In genomic region chr21:43690346-43690745, GRCh38 we compare ENCODE assay signal across 15 cellular contexts. TPM values are rescaled to one million over a fixed set of nuclear protein-coding genes. Genes with fewer than 3 reads are reported as not detected.
DNase-seq lines count a peak whose midpoint lies in the region; ATAC-seq and TF ChIP-seq lines count a peak whose summit lies in the region.
"Had no signal": no experiment of that assay in that cellular context is flagged by ENCODE, and none has a peak within 500 bp of the region (broad histone marks: within the 10 kb centered on the region; RNA-seq: fewer than 3 reads in every experiment).

No MANE protein-coding gene starts in this region.

- no peak for ATAC-seq in WTC11
- no peak for ATAC-seq in lower lobe of right lung
- no peak for ATAC-seq in HG03439 (IDR thresholded peaks at IDR 0.05; ENCODE audit: unreplicated experiment)

- TF ChIP-seq CTCF in WTC11 (IDR thresholded peaks at IDR 0.05) (no peak), lower lobe of right lung (IDR thresholded peaks at IDR 0.05) (no peak)

- CTCF ChIA-PET in WTC11 (lab: Charles Lee), result interaction anchor here (1.7 kb wide), 1 partner anchor 38 kb away, joined by 6 read pairs; no protein-coding TSS in a partner anchor

- no peaks in the 10 kb centered on the region for H3K9me3 ChIP-seq in lower lobe of right lung

- intact Hi-C loops in lower lobe of right lung (cut with DNase I), result no loop called here

- no peak overlapping the region for H3K27ac ChIP-seq in lower lobe of right lung
- H3K27ac ChIP-seq: C4-2B had no signal

- H3K27me3 Mint-ChIP-seq in WTC11 (ENCODE audit: low read depth), result no peaks in the 10 kb centered on the region
- H3K27me3 Mint-ChIP-seq: B cell; CD4-positive, alpha-beta memory T cell had no signal

- H3K4me1 Mint-ChIP-seq in WTC11, result no peaks in the 10 kb centered on the region
- H3K4me1 Mint-ChIP-seq: CD4-positive, alpha-beta memory T cell; H9 had no signal

- 0 out of 2 replicates have a peak overlapping the region, but pooled peaks have one; percentile 65 for H3K27ac Mint-ChIP-seq in WTC11
- H3K27ac Mint-ChIP-seq: B cell had no signal

- H3K4me1 ChIP-seq in lower lobe of right lung, result no peaks in the 10 kb centered on the region

- no peaks in the 10 kb centered on the region for H3K27me3 ChIP-seq in lower lobe of right lung (ENCODE audit: low read depth)

- H3K36me3 ChIP-seq in lower lobe of right lung, result peaks cover 97% of the 10 kb centered on the region

- POLR2A ChIA-PET in WTC11 (lab: Charles Lee), result no interaction called here

- no peaks in the 10 kb centered on the region for H3K9me3 Mint-ChIP-seq in WTC11
- H3K9me3 Mint-ChIP-seq: CD4-positive, alpha-beta memory T cell; H9 had no signal

- peak; percentile 51 for DNase-seq in activated effector memory CD4-positive, alpha-beta T cell treated with anti-CD3 and anti-CD28 coated beads, Interleukin-2, amount 50 U/mL, for 16 hours
- DNase-seq in activated effector memory CD4-positive, alpha-beta T cell treated with Interleukin-2 at 50 U/mL for 16 hours, result no peak
- DNase-seq in WTC11 (ENCODE audit: low spot score), result no peak
- peak; percentile 14 for DNase-seq in lower lobe of right lung
- DNase-seq in C1 segment of cervical spinal cord (lab: John Stamatoyannopoulos, UW), result no peak
- DNase-seq in SKM-1 (lab: John Stamatoyannopoulos, UW; ENCODE audit: unreplicated experiment), result no peak
- DNase-seq: CD4-positive, alpha-beta memory T cell; DMS153; DMS79 treated with DMSO at 0.1 percent for 48 hours; EL; GOT3; H9 had no signal

- H3K4me3 ChIP-seq in lower lobe of right lung, result no peak overlapping the region

- peaks cover 67% of the 10 kb centered on the region for H3K36me3 Mint-ChIP-seq in WTC11

- no peak overlapping the region for H3K4me3 Mint-ChIP-seq in WTC11
- H3K4me3 Mint-ChIP-seq: B cell; CD4-positive, alpha-beta memory T cell; H9 had no signal

TF ChIP-seq in WTC11, 78 proteins besides CTCF, POLR2A, EP300 and RAD21:
- TF ChIP-seq FOXP1 (CRISPR knock-in tag; IDR thresholded peaks at IDR 0.05; ENCODE audit: borderline replicate concordance) (no peak), MXD4 (CRISPR knock-in tag; IDR thresholded peaks at IDR 0.05; ENCODE audit: borderline replicate concordance) (no peak), SOX15 (CRISPR knock-in tag; IDR thresholded peaks at IDR 0.05) (no peak), ARID4B (CRISPR knock-in tag; IDR thresholded peaks at IDR 0.05; ENCODE audit: borderline replicate concordance) (no peak), TEAD4 (CRISPR knock-in tag; IDR thresholded peaks at IDR 0.05) (no peak), SP1 (CRISPR knock-in tag; conservative IDR thresholded peaks at IDR 0.05) (no peak), IRF2 (CRISPR knock-in tag; IDR thresholded peaks at IDR 0.05; ENCODE audit: borderline replicate concordance, low read depth) (no peak), ETV6 (CRISPR knock-in tag; IDR thresholded peaks at IDR 0.05) (no peak)
- TF ChIP-seq, protein P1, sequence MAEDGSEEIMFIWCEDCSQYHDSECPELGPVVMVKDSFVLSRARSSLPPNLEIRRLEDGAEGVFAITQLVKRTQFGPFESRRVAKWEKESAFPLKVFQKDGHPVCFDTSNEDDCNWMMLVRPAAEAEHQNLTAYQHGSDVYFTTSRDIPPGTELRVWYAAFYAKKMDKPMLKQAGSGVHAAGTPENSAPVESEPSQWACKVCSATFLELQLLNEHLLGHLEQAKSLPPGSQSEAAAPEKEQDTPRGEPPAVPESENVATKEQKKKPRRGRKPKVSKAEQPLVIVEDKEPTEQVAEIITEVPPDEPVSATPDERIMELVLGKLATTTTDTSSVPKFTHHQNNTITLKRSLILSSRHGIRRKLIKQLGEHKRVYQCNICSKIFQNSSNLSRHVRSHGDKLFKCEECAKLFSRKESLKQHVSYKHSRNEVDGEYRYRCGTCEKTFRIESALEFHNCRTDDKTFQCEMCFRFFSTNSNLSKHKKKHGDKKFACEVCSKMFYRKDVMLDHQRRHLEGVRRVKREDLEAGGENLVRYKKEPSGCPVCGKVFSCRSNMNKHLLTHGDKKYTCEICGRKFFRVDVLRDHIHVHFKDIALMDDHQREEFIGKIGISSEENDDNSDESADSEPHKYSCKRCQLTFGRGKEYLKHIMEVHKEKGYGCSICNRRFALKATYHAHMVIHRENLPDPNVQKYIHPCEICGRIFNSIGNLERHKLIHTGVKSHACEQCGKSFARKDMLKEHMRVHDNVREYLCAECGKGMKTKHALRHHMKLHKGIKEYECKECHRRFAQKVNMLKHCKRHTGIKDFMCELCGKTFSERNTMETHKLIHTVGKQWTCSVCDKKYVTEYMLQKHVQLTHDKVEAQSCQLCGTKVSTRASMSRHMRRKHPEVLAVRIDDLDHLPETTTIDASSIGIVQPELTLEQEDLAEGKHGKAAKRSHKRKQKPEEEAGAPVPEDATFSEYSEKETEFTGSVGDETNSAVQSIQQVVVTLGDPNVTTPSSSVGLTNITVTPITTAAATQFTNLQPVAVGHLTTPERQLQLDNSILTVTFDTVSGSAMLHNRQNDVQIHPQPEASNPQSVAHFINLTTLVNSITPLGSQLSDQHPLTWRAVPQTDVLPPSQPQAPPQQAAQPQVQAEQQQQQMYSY (CRISPR knock-in tag; IDR thresholded peaks at IDR 0.05), result no peak
- TF ChIP-seq, protein P2, sequence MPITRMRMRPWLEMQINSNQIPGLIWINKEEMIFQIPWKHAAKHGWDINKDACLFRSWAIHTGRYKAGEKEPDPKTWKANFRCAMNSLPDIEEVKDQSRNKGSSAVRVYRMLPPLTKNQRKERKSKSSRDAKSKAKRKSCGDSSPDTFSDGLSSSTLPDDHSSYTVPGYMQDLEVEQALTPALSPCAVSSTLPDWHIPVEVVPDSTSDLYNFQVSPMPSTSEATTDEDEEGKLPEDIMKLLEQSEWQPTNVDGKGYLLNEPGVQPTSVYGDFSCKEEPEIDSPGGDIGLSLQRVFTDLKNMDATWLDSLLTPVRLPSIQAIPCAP (CRISPR knock-in tag; IDR thresholded peaks at IDR 0.05), result no peak
- TF ChIP-seq, protein P3, sequence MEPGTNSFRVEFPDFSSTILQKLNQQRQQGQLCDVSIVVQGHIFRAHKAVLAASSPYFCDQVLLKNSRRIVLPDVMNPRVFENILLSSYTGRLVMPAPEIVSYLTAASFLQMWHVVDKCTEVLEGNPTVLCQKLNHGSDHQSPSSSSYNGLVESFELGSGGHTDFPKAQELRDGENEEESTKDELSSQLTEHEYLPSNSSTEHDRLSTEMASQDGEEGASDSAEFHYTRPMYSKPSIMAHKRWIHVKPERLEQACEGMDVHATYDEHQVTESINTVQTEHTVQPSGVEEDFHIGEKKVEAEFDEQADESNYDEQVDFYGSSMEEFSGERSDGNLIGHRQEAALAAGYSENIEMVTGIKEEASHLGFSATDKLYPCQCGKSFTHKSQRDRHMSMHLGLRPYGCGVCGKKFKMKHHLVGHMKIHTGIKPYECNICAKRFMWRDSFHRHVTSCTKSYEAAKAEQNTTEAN (CRISPR knock-in tag; IDR thresholded peaks at IDR 0.05), result no peak

RNA-seq across cellular contexts. Expression of gene PDXK, which starts 28.6 kb away (rescaled TPM):
- 116 to 123 TPM (median 120 TPM) in 3 replicates for total RNA-seq in WTC11 (2021)
- 195 TPM for total RNA-seq in lower lobe of right lung

RNA-seq across cellular contexts. Expression of gene RRP1B, which starts 31.0 kb away (rescaled TPM):
- total RNA-seq in WTC11 (2021) (62.2 to 74.9 TPM (median 64.0 TPM) in 3 replicates), lower lobe of right lung (18.1 TPM)

RNA-seq across cellular contexts. Expression of gene HSF2BP, which starts 31.1 kb away (rescaled TPM):
- total RNA-seq in WTC11 (2021) (1.1 to 1.3 TPM (median 1.2 TPM) in 3 replicates), lower lobe of right lung (0.32 TPM)

Comparison
In these comparisons a context has a peak if more than half of its experiments do, and no peak if none do; other contexts are left out.
1. DNase-seq: peak in activated effector memory CD4-positive, alpha-beta T cell treated with anti-CD3 and anti-CD28 coated beads, Interleukin-2, amount 50 U/mL, for 16 hours (single experiment) and lower lobe of right lung (single experiment); none in activated effector memory CD4-positive, alpha-beta T cell treated with Interleukin-2 at 50 U/mL for 16 hours (single experiment), WTC11 (single experiment), C1 segment of cervical spinal cord (0 of 14) and SKM-1 (single experiment).